ENCODE assay signal across 14 cellular contexts in genomic region chr9:114246558-114246957, GRCh38.
"Had no signal": no experiment of that assay in that cellular context is flagged by ENCODE, and none has a peak within 500 bp of the region (broad histone marks: within the 10 kb centered on the region; RNA-seq: fewer than 3 reads in every experiment).

No MANE protein-coding gene starts in this region.

- ATAC-seq: gastroesophageal sphincter; heart right ventricle; stimulated activated naive CD8-positive, alpha-beta T cell treated with anti-CD3 and anti-CD28 coated beads, Interleukin-15, Interleukin-2, amounts not matched to agents 100 U/mL and 50 U/mL, for 24 hours had no signal

- DNase-seq: activated CD4-positive, alpha-beta T cell treated with anti-CD3 and anti-CD28 coated beads, Interleukin-2, amount 50 U/mL, for 48 hours; endodermal cell; heart right ventricle; left ventricle myocardium inferior; mammary epithelial cell; midbrain; stimulated activated naive CD8-positive, alpha-beta T cell treated with anti-CD3 and anti-CD28 coated beads, Interleukin-15, Interleukin-2, amounts not matched to agents 100 U/mL and 50 U/mL, for 24 hours; T-helper 2 cell; WERI-Rb-1 had no signal

- H3K4me3 ChIP-seq: dorsolateral prefrontal cortex, gastroesophageal sphincter, heart right ventricle, left ventricle myocardium inferior, skin epidermis, tibial nerve had no signal

- H3K27ac ChIP-seq: dorsolateral prefrontal cortex, gastroesophageal sphincter, heart right ventricle, left ventricle myocardium inferior, tibial nerve, WERI-Rb-1 had no signal

- H3K36me3 ChIP-seq: left ventricle myocardium inferior had no signal

- H3K9me3 ChIP-seq: gastroesophageal sphincter, heart right ventricle, left ventricle myocardium inferior, tibial nerve had no signal

- H3K27me3 ChIP-seq: dorsolateral prefrontal cortex, gastroesophageal sphincter, heart right ventricle, tibial nerve had no signal

- FAIRE-seq: urothelium cell line had no signal
